Comparison of ENCODE assay signal across 31 cellular contexts in the genomic region with DNA sequence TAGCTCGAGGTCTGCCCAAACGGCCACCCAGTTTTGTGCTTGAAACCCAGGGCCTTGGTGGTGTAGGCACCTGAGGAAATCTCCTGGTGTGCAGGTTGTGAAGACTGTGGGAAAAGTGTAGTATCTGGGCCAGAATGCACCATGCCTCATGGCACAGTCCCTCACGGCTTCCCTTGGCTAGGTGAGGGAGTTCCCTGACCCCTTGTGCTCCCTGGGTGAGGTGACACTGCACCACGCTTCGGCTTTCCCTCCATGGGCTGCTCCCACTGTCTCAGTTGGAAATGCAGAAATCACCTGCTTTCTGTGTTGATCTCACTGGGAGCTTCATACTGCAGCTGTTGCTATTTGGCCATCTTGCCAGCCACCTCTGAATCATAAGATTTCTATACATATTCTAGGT.
"Had no signal": no experiment of that assay in that cellular context is flagged by ENCODE, and none has a peak within 500 bp of the region (broad histone marks: within the 10 kb centered on the region; RNA-seq: fewer than 3 reads in every experiment).

No MANE protein-coding gene starts in this region.

- ATAC-seq: activated CD8-positive, alpha-beta T cell treated with anti-CD3 and anti-CD28 coated beads for 36 hours; activated naive CD8-positive, alpha-beta T cell treated with anti-CD3 and anti-CD28 coated beads, Interleukin-2, amount 50 U/mL, for 24 hours; activated T-cell treated with anti-CD3 and anti-CD28 coated beads, Interleukin-2, amount 50 U/mL, for 4 hours; activated T-cell treated with anti-CD3 and anti-CD28 coated beads, Interleukin-2, amount 50 U/mL, for 72 hours; activated T-helper 17 cell treated with anti-CD3 and anti-CD28 coated beads, Interleukin-2, amount 50 U/mL, for 72 hours had no signal

- DNase-seq: activated B cell treated with CpG ODN at 0.5 μM for 24 hours; activated CD4-positive, alpha-beta memory T cell treated with anti-CD3 and anti-CD28 coated beads for 36 hours; activated CD4-positive, alpha-beta T cell treated with anti-CD3 and anti-CD28 coated beads for 4 hours; activated CD4-positive, alpha-beta T cell treated with anti-CD3 and anti-CD28 coated beads, Interleukin-2, amount 10 ng/mL, durations not matched to agents 24 days and 14 days; activated CD4-positive, alpha-beta T cell treated with anti-CD3 and anti-CD28 coated beads, Interleukin-2, amount 50 U/mL, for 1 hour; activated CD4-positive, alpha-beta T cell treated with anti-CD3 and anti-CD28 coated beads, Interleukin-2, amount 50 U/mL, for 4 hours; activated CD4-positive, CD25-positive, alpha-beta regulatory T cell treated with anti-CD3 and anti-CD28 coated beads, Interleukin-2, amount 50 U/mL, for 72 hours; activated CD8-positive, alpha-beta T cell treated with anti-CD3 and anti-CD28 coated beads for 36 hours; activated effector memory CD4-positive, alpha-beta T cell treated with anti-CD3 and anti-CD28 coated beads, Interleukin-2, amount 50 U/mL, for 16 hours; activated gamma-delta T cell treated with Interleukin-2 at 50 U/mL for 16 hours; activated naive CD4-positive, alpha-beta T cell; activated naive CD4-positive, alpha-beta T cell treated with anti-CD3 and anti-CD28 coated beads for 36 hours; activated naive CD8-positive, alpha-beta T cell treated with anti-CD3 and anti-CD28 coated beads, Interleukin-2, amount 10 ng/mL, durations not matched to agents 7 days and 5 days; activated naive CD8-positive, alpha-beta T cell treated with anti-CD3 and anti-CD28 coated beads, Interleukin-2, amount 50 U/mL, for 24 hours; activated T-cell treated with anti-CD3 and anti-CD28 coated beads for 4 hours; activated T-cell treated with anti-CD3 and anti-CD28 coated beads, Interleukin-2, amount 50 U/mL, for 1 hour; activated T-cell treated with anti-CD3 and anti-CD28 coated beads, Interleukin-2, amount 50 U/mL, for 4 hours; activated T-cell treated with anti-CD3 and anti-CD28 coated beads, Interleukin-2, amount 50 U/mL, for 72 hours; amygdala; anterior cingulate cortex; caudate nucleus; cerebellar nuclear complex; T-helper 1 cell; T-helper 2 cell; T-helper 9 cell had no signal

- H3K4me1 ChIP-seq: ascending aorta had no signal

- FAIRE-seq: bronchial epithelial cell, TTC549 had no signal

- H3K27me3 ChIP-seq: ascending aorta, cardiac muscle cell had no signal

- H3K36me3 ChIP-seq: ascending aorta, cardiac muscle cell had no signal

- H3K4me3 ChIP-seq: ascending aorta, cardiac muscle cell had no signal

- H3K27ac ChIP-seq: ascending aorta, cardiac muscle cell, VCaP had no signal
